ENCODE assay signal across 27 cellular contexts in genomic region chr2:94980406-94980805, GRCh38. TPM values are rescaled to one million over a fixed set of nuclear protein-coding genes. Genes with fewer than 3 reads are reported as not detected.
"Had no signal": no experiment of that assay in that cellular context is flagged by ENCODE, and none has a peak within 500 bp of the region (broad histone marks: within the 10 kb centered on the region; RNA-seq: fewer than 3 reads in every experiment).

No MANE protein-coding gene starts in this region.

- H2AFZ ChIP-seq: neural progenitor cell had no signal

- H3K27ac ChIP-seq: lower lobe of right lung, neural progenitor cell, ovary, sigmoid colon, spleen, suprapubic skin, tibial nerve, vagina had no signal

- FAIRE-seq: keratinocyte, small intestine had no signal

- H3K27me3 ChIP-seq: neural progenitor cell, ovary, vagina had no signal

- H3K36me3 ChIP-seq: lower lobe of right lung, neural progenitor cell, ovary, sigmoid colon, spleen, suprapubic skin, tibial nerve, vagina had no signal

- H3K4me3 ChIP-seq: lower lobe of right lung, neural progenitor cell, ovary, sigmoid colon, spleen, suprapubic skin, tibial nerve, vagina had no signal

- H3K9ac ChIP-seq: neural progenitor cell had no signal

- ATAC-seq: left cardiac atrium; left lobe of liver; natural killer cell; right cardiac atrium; stimulated activated effector memory CD8-positive, alpha-beta T cell treated with anti-CD3 and anti-CD28 coated beads, Interleukin-12 subunit alpha, Interleukin-12 subunit beta, amount 100 ng/mL, for 72 hours had no signal

- H3K4me1 ChIP-seq: lower lobe of right lung, neural progenitor cell, sigmoid colon, spleen, suprapubic skin, tibial nerve, vagina had no signal

- DNase-seq: hippocampal formation; kidney glomerular epithelial cell; left cardiac atrium; lower lobe of right lung; mesendoderm; naive B cell; natural killer cell; nephron progenitor cell; ovary; right cardiac atrium; sigmoid colon; small intestine; spleen; stimulated activated CD4-positive, alpha-beta T cell treated with anti-CD3 and anti-CD28 coated beads, Interleukin-4, amount 100 ng/mL, for 24 hours; stimulated activated naive CD4-positive, alpha-beta T cell had no signal

- H3K9me3 ChIP-seq: lower lobe of right lung, ovary, sigmoid colon, spleen, suprapubic skin, tibial nerve, vagina had no signal

- H3K4me2 ChIP-seq: neural progenitor cell had no signal

RNA-seq across cellular contexts. Expression of gene MAL, which starts 45.1 kb away (rescaled TPM):
- total RNA-seq: liver, mesothelial cell of epicardium, progenitor cell of endocrine pancreas, pulmonary artery endothelial cell, subcutaneous adipose tissue had no signal
- polyA plus RNA-seq: keratinocyte had no signal
